8 cellular contexts compared by ENCODE assay signal in the genomic region with DNA sequence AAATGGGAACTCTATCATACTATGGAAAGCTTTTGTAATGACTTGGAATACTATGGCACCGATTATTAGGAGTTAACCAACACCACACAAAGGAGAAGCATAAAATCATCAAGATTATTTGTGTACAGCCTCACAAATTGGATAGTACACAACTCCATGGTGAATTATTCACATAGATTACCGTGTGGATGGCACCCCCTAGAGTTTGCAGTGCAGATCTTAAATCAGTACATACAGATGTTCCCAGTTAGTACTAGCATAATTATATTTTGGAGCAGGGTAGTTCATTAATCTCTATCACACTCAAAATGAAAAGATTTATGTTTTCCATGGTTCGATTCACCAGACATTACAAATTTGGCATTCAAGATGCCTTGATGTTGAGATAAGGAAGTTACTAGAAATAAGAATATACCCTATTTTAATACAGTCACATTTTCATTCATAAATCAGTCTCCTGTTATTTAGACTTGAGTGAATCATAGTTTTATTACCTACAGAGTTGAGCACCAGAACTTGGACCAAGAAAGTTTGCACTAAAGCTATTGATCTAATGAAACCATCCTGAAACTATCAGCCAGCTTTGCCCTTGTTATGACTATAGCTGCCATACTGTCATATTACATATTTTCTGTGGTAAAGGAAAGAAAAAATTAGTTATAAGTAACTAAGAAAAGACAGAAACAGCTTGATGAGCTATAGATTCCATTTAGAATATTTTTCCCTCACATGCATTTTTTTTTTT.
A peak's percentile ranks its signal among the peaks of the same experiment; 100 is the strongest.
DNase-seq lines count a peak whose midpoint lies in the region; ATAC-seq and TF ChIP-seq lines count a peak whose summit lies in the region.

No MANE protein-coding gene starts in this region.

- no peaks in the 10 kb centered on the region for H3K9me3 Mint-ChIP-seq in activated CD8-positive, alpha-beta memory T cell treated with anti-CD3 and anti-CD28 coated beads, Interleukin-2, amount 10 ng/mL, durations not matched to agents 7 days and 5 days (ENCODE audit: low read depth)

- no peaks in the 10 kb centered on the region for H3K4me1 Mint-ChIP-seq in activated CD8-positive, alpha-beta memory T cell treated with anti-CD3 and anti-CD28 coated beads, Interleukin-2, amount 10 ng/mL, durations not matched to agents 7 days and 5 days

- no peaks in the 10 kb centered on the region for H3K27me3 Mint-ChIP-seq in activated CD8-positive, alpha-beta memory T cell treated with anti-CD3 and anti-CD28 coated beads, Interleukin-2, amount 10 ng/mL, durations not matched to agents 7 days and 5 days

- H3K36me3 ChIP-seq in cardiac muscle cell (no peaks in the 10 kb centered on the region), RWPE2 (ENCODE audit: low read depth) (no peaks in the 10 kb centered on the region)
- H3K36me3 ChIP-seq in effector memory CD4-positive, alpha-beta T cell (ENCODE audit: control insufficient read depth, insufficient read depth, low read length): no peaks in the 10 kb centered on the region

- H3K36me3 Mint-ChIP-seq in activated CD8-positive, alpha-beta memory T cell treated with anti-CD3 and anti-CD28 coated beads, Interleukin-2, amount 10 ng/mL, durations not matched to agents 7 days and 5 days: no peaks in the 10 kb centered on the region

- H3K27ac ChIP-seq in cardiac muscle cell (no peak overlapping the region), RWPE2 (ENCODE audit: poor library complexity, severe bottlenecking) (no peak overlapping the region)
- H3K27ac ChIP-seq in effector memory CD4-positive, alpha-beta T cell (ENCODE audit: insufficient read depth, low read length, poor library complexity, severe bottlenecking): no peak overlapping the region

- peak; percentile 37 for TF ChIP-seq CTCF in cardiac muscle cell (IDR thresholded peaks at IDR 0.05; ENCODE audit: low read depth, low read length)
- peak; percentile 21 for TF ChIP-seq CTCF in RWPE2 (IDR thresholded peaks at IDR 0.05; ENCODE audit: poor library complexity, severe bottlenecking)

- H3K4me1 ChIP-seq in cardiac muscle cell (ENCODE audit: low read depth) (no peaks in the 10 kb centered on the region), RWPE2 (ENCODE audit: insufficient read depth, poor library complexity, severe bottlenecking) (no peaks in the 10 kb centered on the region)
- H3K4me1 ChIP-seq in effector memory CD4-positive, alpha-beta T cell (ENCODE audit: control insufficient read depth, insufficient read depth, low read length, poor library complexity, severe bottlenecking): no peaks in the 10 kb centered on the region

- H3K27me3 ChIP-seq in cardiac muscle cell (no peaks in the 10 kb centered on the region), RWPE2 (ENCODE audit: insufficient read depth, poor library complexity, severe bottlenecking) (no peaks in the 10 kb centered on the region)
- H3K27me3 ChIP-seq in effector memory CD4-positive, alpha-beta T cell (replicated peaks; ENCODE audit: control insufficient read depth, insufficient read depth, low read length, poor library complexity, severe bottlenecking): no peaks in the 10 kb centered on the region

- no peak overlapping the region for H3K4me3 ChIP-seq in cardiac muscle cell
- H3K4me3 ChIP-seq in RWPE2 (ENCODE audit: severe bottlenecking): no peak overlapping the region
- no peak overlapping the region for H3K4me3 ChIP-seq in effector memory CD4-positive, alpha-beta T cell (ENCODE audit: insufficient read depth, low read depth, low read length, poor library complexity, severe bottlenecking)

- ATAC-seq in left ventricle myocardium superior (no peak), HG02852 (IDR thresholded peaks at IDR 0.05; ENCODE audit: unreplicated experiment) (peak; percentile 73), RWPE2 (ENCODE audit: low read depth) (no peak)
- no peak for ATAC-seq in activated CD8-positive, alpha-beta memory T cell treated with anti-CD3 and anti-CD28 coated beads, Interleukin-2, amount 10 ng/mL, durations not matched to agents 7 days and 5 days

- peak; percentile 32 to 53 for DNase-seq in cardiac muscle cell (ENCODE audit: low read depth in 1 of 2, low spot score in 1 of 2)
- no peak for DNase-seq in left ventricle myocardium superior
- no peak for DNase-seq in RWPE2 (ENCODE audit: low spot score)
- peak; percentile 26 for DNase-seq in inferior parietal cortex (ENCODE audit: extremely low spot score)
- no peak for DNase-seq in activated CD8-positive, alpha-beta memory T cell treated with anti-CD3 and anti-CD28 coated beads, Interleukin-2, amount 10 ng/mL, durations not matched to agents 7 days and 5 days
- DNase-seq in effector memory CD4-positive, alpha-beta T cell: no peak
- no peak for DNase-seq in NCI-H187 treated with DMSO at 0.1 percent for 48 hours (lab: John Stamatoyannopoulos, UW)

- no peak overlapping the region for H3K4me3 Mint-ChIP-seq in activated CD8-positive, alpha-beta memory T cell treated with anti-CD3 and anti-CD28 coated beads, Interleukin-2, amount 10 ng/mL, durations not matched to agents 7 days and 5 days

- CTCF ChIA-PET in activated CD8-positive, alpha-beta memory T cell treated with anti-CD3 and anti-CD28 coated beads, Interleukin-2, amount 10 ng/mL, durations not matched to agents 7 days and 5 days (lab: Charles Lee): no interaction called here

- H3K9me3 ChIP-seq in cardiac muscle cell (ENCODE audit: low read depth) (no peaks in the 10 kb centered on the region), RWPE2 (ENCODE audit: severe bottlenecking) (no peaks in the 10 kb centered on the region)
- H3K9me3 ChIP-seq in effector memory CD4-positive, alpha-beta T cell (ENCODE audit: control insufficient read depth, low read length): no peaks in the 10 kb centered on the region

- H3K27ac Mint-ChIP-seq in activated CD8-positive, alpha-beta memory T cell treated with anti-CD3 and anti-CD28 coated beads, Interleukin-2, amount 10 ng/mL, durations not matched to agents 7 days and 5 days: no peak overlapping the region

- intact Hi-C loops in left ventricle myocardium superior (cut with micrococcal nuclease): loop anchor here (10.0 kb wide), 1 partner anchor 784 kb away; no protein-coding TSS in a partner anchor

Comparison
In these comparisons a context has a peak if more than half of its experiments do, and no peak if none do; other contexts are left out.
1. DNase-seq: peak in cardiac muscle cell (2 of 2) and inferior parietal cortex (single experiment); none in left ventricle myocardium superior (single experiment), RWPE2 (single experiment), activated CD8-positive, alpha-beta memory T cell treated with anti-CD3 and anti-CD28 coated beads, Interleukin-2, amount 10 ng/mL, durations not matched to agents 7 days and 5 days (single experiment), effector memory CD4-positive, alpha-beta T cell (0 of 3) and NCI-H187 treated with DMSO at 0.1 percent for 48 hours (single experiment).